In genomic region chr3:80549173-80549572, GRCh38 we compare ENCODE assay signal across 27 cellular contexts.
"Had no signal": no experiment of that assay in that cellular context is flagged by ENCODE, and none has a peak within 500 bp of the region (broad histone marks: within the 10 kb centered on the region; RNA-seq: fewer than 3 reads in every experiment).

No MANE protein-coding gene starts in this region.

- H3K27me3 ChIP-seq: body of pancreas, colonic mucosa, esophagus squamous epithelium had no signal

- H3K4me1 ChIP-seq: body of pancreas, colonic mucosa, esophagus squamous epithelium had no signal

- H3K27ac ChIP-seq: body of pancreas, colonic mucosa, epithelial cell of prostate, esophagus squamous epithelium had no signal

- ATAC-seq: activated CD4-positive, alpha-beta T cell treated with anti-CD3 and anti-CD28 coated beads for 36 hours; activated T-cell treated with anti-CD3 and anti-CD28 coated beads, Interleukin-2, amount 50 U/mL, for 4 hours; activated T-helper 17 cell treated with anti-CD3 and anti-CD28 coated beads, Interleukin-2, amount 50 U/mL, for 72 hours; body of pancreas; T-helper 17 cell had no signal

- FAIRE-seq: astrocyte, endometrium, endothelial cell of umbilical vein, frontal cortex had no signal

- H3K4me3 ChIP-seq: body of pancreas, colonic mucosa, esophagus squamous epithelium had no signal

- DNase-seq: activated CD4-positive, alpha-beta memory T cell treated with anti-CD3 and anti-CD28 coated beads for 36 hours; activated CD4-positive, alpha-beta T cell treated with anti-CD3 and anti-CD28 coated beads for 36 hours; activated CD4-positive, alpha-beta T cell treated with anti-CD3 and anti-CD28 coated beads, Interleukin-2, amount 10 ng/mL, durations not matched to agents 24 days and 14 days; activated CD4-positive, CD25-positive, alpha-beta regulatory T cell; activated CD4-positive, CD25-positive, alpha-beta regulatory T cell treated with anti-CD3 and anti-CD28 coated beads, Interleukin-2, amount 50 U/mL, for 72 hours; activated effector memory CD4-positive, alpha-beta T cell treated with Interleukin-2 at 50 U/mL for 16 hours; activated gamma-delta T cell treated with Interleukin-2 at 50 U/mL for 16 hours; activated naive CD4-positive, alpha-beta T cell treated with anti-CD3 and anti-CD28 coated beads, Interleukin-2, amount 50 U/mL, for 16 hours; activated naive CD4-positive, alpha-beta T cell treated with Interleukin-2 at 50 U/mL for 16 hours; activated T-cell treated with anti-CD3 and anti-CD28 coated beads, Interleukin-2, amount 50 U/mL, for 4 hours; amniotic stem cell; anterior cingulate cortex; body of pancreas; caudate nucleus; colonic mucosa; effector CD8-positive, alpha-beta T cell; esophagus squamous epithelium; head of caudate nucleus; T-helper 1 cell; T-helper 17 cell; T1000 had no signal

- H3K36me3 ChIP-seq: colonic mucosa, esophagus squamous epithelium had no signal

- H3K9me3 ChIP-seq: body of pancreas, colonic mucosa, esophagus squamous epithelium had no signal
